1 cellular context compared by ENCODE assay signal in the genomic region with DNA sequence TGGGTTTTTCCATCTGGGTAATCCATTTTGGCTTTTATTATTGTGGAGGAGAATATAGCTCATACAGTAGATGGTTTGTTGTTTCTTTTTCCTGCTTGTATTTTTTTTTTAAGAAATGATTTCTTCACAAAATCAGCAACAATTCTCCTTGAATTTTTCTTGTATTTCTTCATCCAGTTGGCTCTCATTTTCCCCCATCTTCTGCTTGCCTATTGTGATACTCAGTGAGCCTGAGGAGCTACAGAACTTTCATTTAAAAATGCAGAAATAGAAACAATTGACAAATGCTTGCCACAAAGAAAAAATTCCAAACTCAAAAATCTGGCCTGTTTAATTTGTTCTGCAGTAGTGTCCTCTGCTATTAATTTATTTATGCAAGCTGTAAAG.
TF ChIP-seq lines count a peak whose summit lies in the region.

No MANE protein-coding gene starts in this region.

TF ChIP-seq in SK-N-SH, 30 proteins besides CTCF, POLR2A, EP300 and RAD21 (continued from another document):
- TF ChIP-seq, protein P1, sequence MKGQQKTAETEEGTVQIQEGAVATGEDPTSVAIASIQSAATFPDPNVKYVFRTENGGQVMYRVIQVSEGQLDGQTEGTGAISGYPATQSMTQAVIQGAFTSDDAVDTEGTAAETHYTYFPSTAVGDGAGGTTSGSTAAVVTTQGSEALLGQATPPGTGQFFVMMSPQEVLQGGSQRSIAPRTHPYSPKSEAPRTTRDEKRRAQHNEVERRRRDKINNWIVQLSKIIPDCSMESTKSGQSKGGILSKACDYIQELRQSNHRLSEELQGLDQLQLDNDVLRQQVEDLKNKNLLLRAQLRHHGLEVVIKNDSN (IDR thresholded peaks at IDR 0.05; ENCODE audit: borderline replicate concordance, low read depth), result no peak
- TF ChIP-seq, protein P2, sequence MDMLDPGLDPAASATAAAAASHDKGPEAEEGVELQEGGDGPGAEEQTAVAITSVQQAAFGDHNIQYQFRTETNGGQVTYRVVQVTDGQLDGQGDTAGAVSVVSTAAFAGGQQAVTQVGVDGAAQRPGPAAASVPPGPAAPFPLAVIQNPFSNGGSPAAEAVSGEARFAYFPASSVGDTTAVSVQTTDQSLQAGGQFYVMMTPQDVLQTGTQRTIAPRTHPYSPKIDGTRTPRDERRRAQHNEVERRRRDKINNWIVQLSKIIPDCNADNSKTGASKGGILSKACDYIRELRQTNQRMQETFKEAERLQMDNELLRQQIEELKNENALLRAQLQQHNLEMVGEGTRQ (IDR thresholded peaks at IDR 0.05; ENCODE audit: borderline replicate concordance, low read depth, low read length), result no peak
- TF ChIP-seq, protein P3, sequence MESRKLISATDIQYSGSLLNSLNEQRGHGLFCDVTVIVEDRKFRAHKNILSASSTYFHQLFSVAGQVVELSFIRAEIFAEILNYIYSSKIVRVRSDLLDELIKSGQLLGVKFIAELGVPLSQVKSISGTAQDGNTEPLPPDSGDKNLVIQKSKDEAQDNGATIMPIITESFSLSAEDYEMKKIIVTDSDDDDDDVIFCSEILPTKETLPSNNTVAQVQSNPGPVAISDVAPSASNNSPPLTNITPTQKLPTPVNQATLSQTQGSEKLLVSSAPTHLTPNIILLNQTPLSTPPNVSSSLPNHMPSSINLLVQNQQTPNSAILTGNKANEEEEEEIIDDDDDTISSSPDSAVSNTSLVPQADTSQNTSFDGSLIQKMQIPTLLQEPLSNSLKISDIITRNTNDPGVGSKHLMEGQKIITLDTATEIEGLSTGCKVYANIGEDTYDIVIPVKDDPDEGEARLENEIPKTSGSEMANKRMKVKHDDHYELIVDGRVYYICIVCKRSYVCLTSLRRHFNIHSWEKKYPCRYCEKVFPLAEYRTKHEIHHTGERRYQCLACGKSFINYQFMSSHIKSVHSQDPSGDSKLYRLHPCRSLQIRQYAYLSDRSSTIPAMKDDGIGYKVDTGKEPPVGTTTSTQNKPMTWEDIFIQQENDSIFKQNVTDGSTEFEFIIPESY (IDR thresholded peaks at IDR 0.05; ENCODE audit: borderline replicate concordance, low read depth), result no peak
- TF ChIP-seq SIN3A (IDR thresholded peaks at IDR 0.05; ENCODE audit: borderline replicate concordance, low read depth, low read length) (no peak), JUND (IDR thresholded peaks at IDR 0.05) (no peak), NRF1 (IDR thresholded peaks at IDR 0.05; ENCODE audit: low read depth, low read length) (no peak), GABPA (IDR thresholded peaks at IDR 0.05; ENCODE audit: low read depth) (no peak), RCOR1 (IDR thresholded peaks at IDR 0.05; ENCODE audit: low read length) (no peak), MEF2A (IDR thresholded peaks at IDR 0.05; ENCODE audit: borderline replicate concordance, low read depth) (no peak), EZH2phosphoT487 (IDR thresholded peaks at IDR 0.05; ENCODE audit: borderline replicate concordance, low read depth) (no peak), TAF1 (IDR thresholded peaks at IDR 0.05; ENCODE audit: borderline replicate concordance, low read depth, low read length) (no peak)
- TF ChIP-seq, protein P4, sequence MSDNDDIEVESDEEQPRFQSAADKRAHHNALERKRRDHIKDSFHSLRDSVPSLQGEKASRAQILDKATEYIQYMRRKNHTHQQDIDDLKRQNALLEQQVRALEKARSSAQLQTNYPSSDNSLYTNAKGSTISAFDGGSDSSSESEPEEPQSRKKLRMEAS (IDR thresholded peaks at IDR 0.05; ENCODE audit: low read depth), result no peak
